12 cellular contexts compared by ENCODE assay signal in genomic region chr5:43773032-43773830, GRCh38.
DNase-seq lines count a peak whose midpoint lies in the region; ATAC-seq, FAIRE-seq and TF ChIP-seq lines count a peak whose summit lies in the region.
"Had no signal": no experiment of that assay in that cellular context is flagged by ENCODE, and none has a peak within 500 bp of the region (broad histone marks: within the 10 kb centered on the region; RNA-seq: fewer than 3 reads in every experiment).

No MANE protein-coding gene starts in this region.

- peak overlapping the region; percentile 44 to 72; a peak in 5 of 6 replicates for H3K27ac ChIP-seq in A549
- peak overlapping the region; percentile 73 for H3K27ac ChIP-seq in GM23248
- no peak overlapping the region; the same call in 1 of the 2 replicates for H3K27ac ChIP-seq in RWPE1
- H3K27ac ChIP-seq: thoracic aorta had no signal

- no peaks in the 10 kb centered on the region; the same call in 1 of the 3 replicates for H3K9me3 ChIP-seq in A549
- H3K9me3 ChIP-seq in GM23248 (ENCODE audit: low read depth), result no peaks in the 10 kb centered on the region
- H3K9me3 ChIP-seq: thoracic aorta had no signal

- DNase-seq in A549 (ENCODE audit: low read depth in 1 of 2, low spot score in 1 of 2) (peak in 1 of 2 experiments; percentile 14), GM23248 (peak; percentile 75), RWPE1 (ENCODE audit: low spot score) (peak; percentile 58), fibroblast of villous mesenchyme (ENCODE audit: low read depth) (peak; percentile 61), activated gamma-delta T cell (lab: John Stamatoyannopoulos, UW) (no peak), UCSD-AML1 (lab: John Stamatoyannopoulos, UW; ENCODE audit: unreplicated experiment) (no peak), NCI-H345 treated with DMSO at 0.1 percent for 48 hours (lab: John Stamatoyannopoulos, UW; ENCODE audit: unreplicated experiment) (no peak)
- DNase-seq: Karpas-422, T-helper 17 cell had no signal

- TF ChIP-seq POLR2A in A549 (IDR thresholded peaks at IDR 0.05; ENCODE audit: low read length), result no peak

- CTCF ChIA-PET in A549 (lab: Yijun Ruan, JAX) (no interaction called here), RWPE1 (lab: Yijun Ruan, JAX) (interaction anchor here (0.5 to 0.7 kb wide), 2 partner anchors 218 to 410 kb away, joined by 3 to 4 read pairs; no protein-coding TSS in a partner anchor)

- peak overlapping the region; percentile 26; the same call in 1 of the 2 replicates for H3K9ac ChIP-seq in GM23248

- H4K20me1 ChIP-seq in GM23248 (ENCODE audit: insufficient read depth), result no peaks in the 10 kb centered on the region

- no peaks in the 10 kb centered on the region for H3K36me3 ChIP-seq in GM23248 (ENCODE audit: low read depth)
- H3K36me3 ChIP-seq: thoracic aorta had no signal

- 26% methylated on average over 4 of the region's 4 CpGs for WGBS in A549 (ENCODE audit: missing lambda C conversion rate)
- WGBS in GM23248 (ENCODE audit: low coverage in 1 of 2, low lambda C conversion rate in 2 of 2, missing lambda C conversion rate in 2 of 2), 2 experiments, result 41 to 53% methylated on average over 4 of the region's 4 CpGs

- in situ Hi-C loops in GM23248 (cut with MboI), result no loop called here

- H3K4me2 ChIP-seq in A549 (peak overlapping the region; percentile 50), GM23248 (ENCODE audit: unreplicated experiment) (peak overlapping the region; percentile 60)

- FAIRE-seq in A549 (lab: Jason Lieb, UNC), result peak; percentile 39
- FAIRE-seq: islet of Langerhans had no signal

- TF ChIP-seq CTCF in A549 (IDR thresholded peaks at IDR 0.05), result no peak
- no peak for TF ChIP-seq CTCF in RWPE1 (conservative IDR thresholded peaks at IDR 0.05; ENCODE audit: low read depth)
- TF ChIP-seq CTCF in fibroblast of villous mesenchyme (IDR thresholded peaks at IDR 0.05; ENCODE audit: insufficient read depth, low read depth, low read length), result no peak

- H3K4me3 ChIP-seq in A549 (no peak overlapping the region), GM23248 (peak overlapping the region; percentile 4; the same call in 1 of the 2 replicates), fibroblast of villous mesenchyme (ENCODE audit: low read depth, low read length) (no peak overlapping the region)
- H3K4me3 ChIP-seq: thoracic aorta had no signal

- no peak for TF ChIP-seq EP300 in A549 (IDR thresholded peaks at IDR 0.05)

- peak overlapping the region; percentile 48 for H2AFZ ChIP-seq in GM23248

- POLR2A ChIA-PET in A549 (lab: Yijun Ruan, JAX) (no interaction called here), RWPE1 (lab: Yijun Ruan, JAX; ENCODE audit: low non-redundant PET) (no interaction called here)

- ATAC-seq in A549 (no peak), GM21447 (IDR thresholded peaks at IDR 0.05; ENCODE audit: unreplicated experiment) (no peak)
- ATAC-seq: T-helper 17 cell had no signal

- no peak for TF ChIP-seq RAD21 in A549 (conservative IDR thresholded peaks at IDR 0.05 in 1 of 2, IDR thresholded peaks at IDR 0.05 in 1 of 2)

- no peaks in the 10 kb centered on the region for H3K9me2 ChIP-seq in GM23248 (ENCODE audit: insufficient read depth)

- H3F3A ChIP-seq in GM23248 (ENCODE audit: insufficient read depth), result peaks cover 21% of the 10 kb centered on the region

- H3K4me1 ChIP-seq in A549 (peaks cover 14% of the 10 kb centered on the region; the same call in 2 of the 3 replicates), GM23248 (ENCODE audit: insufficient read depth) (peaks cover 45% of the 10 kb centered on the region)

- H3K79me2 ChIP-seq in GM23248 (ENCODE audit: insufficient read depth), result no peaks in the 10 kb centered on the region

- no peaks in the 10 kb centered on the region for H3K27me3 ChIP-seq in GM23248 (replicated peaks; ENCODE audit: insufficient read depth)

TF ChIP-seq in A549, 52 proteins besides CTCF, POLR2A, EP300 and RAD21:
- no peak; the same call in 1 of the 2 replicates for TF ChIP-seq FOSL2 (IDR thresholded peaks at IDR 0.05)
- TF ChIP-seq FOSL2 (CRISPR knock-in tag; IDR thresholded peaks at IDR 0.05), result 0 out of 2 replicates have a peak, but pooled peaks have one; percentile 5
- TF ChIP-seq ESRRA (IDR thresholded peaks at IDR 0.05; ENCODE audit: borderline replicate concordance, low read length), result no peak
- no peak for TF ChIP-seq SMC3 (IDR thresholded peaks at IDR 0.05)
- TF ChIP-seq MAFK (IDR thresholded peaks at IDR 0.05; ENCODE audit: partially characterized antibody), result peak; percentile 3
- TF ChIP-seq ZNF302 (CRISPR knock-in tag; IDR thresholded peaks at IDR 0.05), result no peak
- TF ChIP-seq RFX5 (IDR thresholded peaks at IDR 0.05), result no peak
- peak; percentile 37 to 44; a peak in 1 of 4 replicates for TF ChIP-seq CEBPB (IDR thresholded peaks at IDR 0.05)
- TF ChIP-seq, protein P1, sequence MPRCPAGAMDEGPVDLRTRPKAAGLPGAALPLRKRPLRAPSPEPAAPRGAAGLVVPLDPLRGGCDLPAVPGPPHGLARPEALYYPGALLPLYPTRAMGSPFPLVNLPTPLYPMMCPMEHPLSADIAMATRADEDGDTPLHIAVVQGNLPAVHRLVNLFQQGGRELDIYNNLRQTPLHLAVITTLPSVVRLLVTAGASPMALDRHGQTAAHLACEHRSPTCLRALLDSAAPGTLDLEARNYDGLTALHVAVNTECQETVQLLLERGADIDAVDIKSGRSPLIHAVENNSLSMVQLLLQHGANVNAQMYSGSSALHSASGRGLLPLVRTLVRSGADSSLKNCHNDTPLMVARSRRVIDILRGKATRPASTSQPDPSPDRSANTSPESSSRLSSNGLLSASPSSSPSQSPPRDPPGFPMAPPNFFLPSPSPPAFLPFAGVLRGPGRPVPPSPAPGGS (IDR thresholded peaks at IDR 0.05), result no peak
- no peak for TF ChIP-seq NFE2L2 (conservative IDR thresholded peaks at IDR 0.05; ENCODE audit: low read length)

Comparison
In these comparisons a context has a peak if more than half of its experiments do, and no peak if none do; other contexts are left out.
1. DNase-seq: peak in GM23248 (single experiment), RWPE1 (single experiment) and fibroblast of villous mesenchyme (single experiment); none in activated gamma-delta T cell (single experiment), UCSD-AML1 (single experiment) and NCI-H345 treated with DMSO at 0.1 percent for 48 hours (single experiment).